ENCODE assay signal across 17 cellular contexts in the genomic region with DNA sequence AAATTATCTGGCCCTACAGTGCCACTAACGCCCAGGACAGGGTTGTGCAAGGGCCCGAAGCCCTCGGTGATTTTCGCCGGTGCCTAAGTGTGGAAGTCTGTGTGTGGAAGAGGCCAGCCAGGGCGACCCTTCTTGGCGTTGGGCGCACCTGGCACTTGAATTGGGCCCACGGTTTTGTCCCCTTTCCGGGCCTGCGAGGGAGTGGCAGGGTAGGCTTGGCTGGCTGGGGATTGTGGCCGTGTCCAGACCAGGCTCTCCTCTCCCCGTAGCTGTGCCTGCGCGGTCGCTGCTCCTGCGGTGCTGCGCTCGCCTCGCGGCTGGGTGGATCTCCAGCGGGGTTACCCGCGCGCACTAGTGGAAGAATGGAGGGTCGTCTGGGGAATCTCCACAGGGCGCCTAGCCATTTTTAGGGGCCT. TPM values are rescaled to one million over a fixed set of nuclear protein-coding genes. Genes with fewer than 3 reads are reported as not detected.
DNase-seq lines count a peak whose midpoint lies in the region; FAIRE-seq and TF ChIP-seq lines count a peak whose summit lies in the region.
"Had no signal": no experiment of that assay in that cellular context is flagged by ENCODE, and none has a peak within 500 bp of the region (broad histone marks: within the 10 kb centered on the region; RNA-seq: fewer than 3 reads in every experiment).

No MANE protein-coding gene starts in this region.

- H3K36me3 Mint-ChIP-seq in CD14-positive monocyte, result peaks cover 2 to 6% of the 10 kb centered on the region in 2 donors
- H3K36me3 Mint-ChIP-seq in activated CD4-positive, alpha-beta memory T cell treated with anti-CD3 and anti-CD28 coated beads, Interleukin-2, amount 10 ng/mL, durations not matched to agents 7 days and 5 days (ENCODE audit: low read depth), result no peaks in the 10 kb centered on the region
- H3K36me3 Mint-ChIP-seq: activated CD4-positive, alpha-beta memory T cell treated with anti-CD3 and anti-CD28 coated beads for 36 hours had no signal

- peak overlapping the region; percentile 47 to 79 for H3K4me3 Mint-ChIP-seq in CD14-positive monocyte
- H3K4me3 Mint-ChIP-seq in activated CD4-positive, alpha-beta memory T cell treated with anti-CD3 and anti-CD28 coated beads, Interleukin-2, amount 10 ng/mL, durations not matched to agents 7 days and 5 days, result no peak overlapping the region
- H3K4me3 Mint-ChIP-seq: activated CD4-positive, alpha-beta memory T cell treated with anti-CD3 and anti-CD28 coated beads for 36 hours had no signal

- TF ChIP-seq CTCF in CD14-positive monocyte (IDR thresholded peaks at IDR 0.05) (no peak), colonic mucosa (IDR thresholded peaks at IDR 0.05) (no peak), kidney (IDR thresholded peaks at IDR 0.05; ENCODE audit: borderline replicate concordance, extremely low read depth, insufficient read depth) (no peak)

- POLR2A ChIA-PET in activated CD4-positive, alpha-beta memory T cell treated with anti-CD3 and anti-CD28 coated beads, Interleukin-2, amount 10 ng/mL, durations not matched to agents 7 days and 5 days (lab: Charles Lee), result no interaction called here

- CTCF ChIA-PET in activated CD4-positive, alpha-beta memory T cell treated with anti-CD3 and anti-CD28 coated beads, Interleukin-2, amount 10 ng/mL, durations not matched to agents 7 days and 5 days (lab: Charles Lee), result no interaction called here

- H3K36me3 ChIP-seq in colonic mucosa, result no peaks in the 10 kb centered on the region
- H3K36me3 ChIP-seq in kidney (ENCODE audit: control insufficient read depth in 1 of 2, insufficient read depth in 2 of 2, low read length in 2 of 2), result no peaks in the 10 kb centered on the region
- H3K36me3 ChIP-seq in rectal smooth muscle tissue (ENCODE audit: control insufficient read depth, insufficient read depth, low read length), result no peaks in the 10 kb centered on the region
- H3K36me3 ChIP-seq: BLaER1, tibial nerve had no signal

- H3K4me1 Mint-ChIP-seq in CD14-positive monocyte, result peaks cover 25% of the 10 kb centered on the region
- H3K4me1 Mint-ChIP-seq in activated CD4-positive, alpha-beta memory T cell treated with anti-CD3 and anti-CD28 coated beads, Interleukin-2, amount 10 ng/mL, durations not matched to agents 7 days and 5 days, result peaks cover 8% of the 10 kb centered on the region

- H3K9ac ChIP-seq in colonic mucosa (ENCODE audit: low read depth in 2 of 2, low read length in 2 of 2), result no peak overlapping the region
- no peak overlapping the region for H3K9ac ChIP-seq in kidney (ENCODE audit: low read length in 2 of 2)
- no peak overlapping the region for H3K9ac ChIP-seq in rectal smooth muscle tissue (ENCODE audit: low read length)
- H3K9ac ChIP-seq: BLaER1 had no signal

- peaks cover 0 to 37% (median 19%) of the 10 kb centered on the region in 7 donors for H3K9me3 Mint-ChIP-seq in CD14-positive monocyte
- no peaks in the 10 kb centered on the region for H3K9me3 Mint-ChIP-seq in activated CD4-positive, alpha-beta memory T cell treated with anti-CD3 and anti-CD28 coated beads, Interleukin-2, amount 10 ng/mL, durations not matched to agents 7 days and 5 days
- H3K9me3 Mint-ChIP-seq: activated CD4-positive, alpha-beta memory T cell treated with anti-CD3 and anti-CD28 coated beads for 36 hours; neural crest cell had no signal

- peaks cover 87 to 93% (median 92%) of the 10 kb centered on the region in 3 donors for H3K27me3 Mint-ChIP-seq in CD14-positive monocyte (ENCODE audit: low read depth in 3 of 3)
- peaks cover 84% of the 10 kb centered on the region for H3K27me3 Mint-ChIP-seq in activated CD4-positive, alpha-beta memory T cell treated with anti-CD3 and anti-CD28 coated beads, Interleukin-2, amount 10 ng/mL, durations not matched to agents 7 days and 5 days

- intact Hi-C loops in CD14-positive monocyte (cut with micrococcal nuclease) (no loop called here), colonic mucosa (cut with DNase I) (no loop called here), kidney (cut with DNase I) (no loop called here)

- no peak for FAIRE-seq in kidney (lab: Jason Lieb, UNC)

- peaks cover 53% of the 10 kb centered on the region for H3K27me3 ChIP-seq in colonic mucosa
- H3K27me3 ChIP-seq in rectal smooth muscle tissue (ENCODE audit: control insufficient read depth, insufficient read depth, low read length), result peaks cover 41% of the 10 kb centered on the region

- H3K4me3 ChIP-seq in colonic mucosa (peak overlapping the region; percentile 23), kidney (ENCODE audit: low read length in 2 of 2) (peak overlapping the region in 1 of 2 donors; percentile 40), rectal smooth muscle tissue (ENCODE audit: low read length) (peak overlapping the region; percentile 47)
- H3K4me3 ChIP-seq: BLaER1 had no signal

- no peak overlapping the region for H3K27ac ChIP-seq in colonic mucosa
- no peak overlapping the region for H3K27ac ChIP-seq in kidney (ENCODE audit: low read depth in 2 of 2, low read length in 2 of 2)
- H3K27ac ChIP-seq in rectal smooth muscle tissue (ENCODE audit: low read depth, low read length), result no peak overlapping the region
- H3K27ac ChIP-seq: BLaER1, tibial nerve had no signal

- H3K9me3 ChIP-seq in colonic mucosa (no peaks in the 10 kb centered on the region), kidney (ENCODE audit: control insufficient read depth in 1 of 2, low read length in 2 of 2) (no peaks in the 10 kb centered on the region)
- H3K9me3 ChIP-seq: tibial nerve had no signal

- H3K4me1 ChIP-seq in colonic mucosa, result no peaks in the 10 kb centered on the region
- H3K4me1 ChIP-seq in kidney (ENCODE audit: control insufficient read depth in 1 of 2, insufficient read depth in 1 of 2, low read depth in 1 of 2, low read length in 2 of 2), result peaks cover 5 to 7% of the 10 kb centered on the region in 2 donors
- H3K4me1 ChIP-seq in rectal smooth muscle tissue (ENCODE audit: control insufficient read depth, insufficient read depth, low read length), result no peaks in the 10 kb centered on the region

- no peak overlapping the region for H3K27ac Mint-ChIP-seq in CD14-positive monocyte
- no peak overlapping the region for H3K27ac Mint-ChIP-seq in activated CD4-positive, alpha-beta memory T cell treated with anti-CD3 and anti-CD28 coated beads, Interleukin-2, amount 10 ng/mL, durations not matched to agents 7 days and 5 days
- H3K27ac Mint-ChIP-seq: activated CD4-positive, alpha-beta memory T cell treated with anti-CD3 and anti-CD28 coated beads for 36 hours had no signal

- no peak for DNase-seq in CD14-positive monocyte (ENCODE audit: low spot score)
- no peak for DNase-seq in colonic mucosa
- DNase-seq in kidney, result peak; percentile 66
- DNase-seq in activated CD4-positive, alpha-beta memory T cell treated with anti-CD3 and anti-CD28 coated beads, Interleukin-2, amount 10 ng/mL, durations not matched to agents 7 days and 5 days, result no peak
- DNase-seq in NCI-H510A treated with DMSO at 0.1 percent for 48 hours (lab: John Stamatoyannopoulos, UW), result no peak
- no peak for DNase-seq in CD1c-positive myeloid dendritic cell (ENCODE audit: extremely low spot score)
- no peak for DNase-seq in NCI-H526 (lab: John Stamatoyannopoulos, UW)
- DNase-seq: activated CD4-positive, alpha-beta memory T cell treated with anti-CD3 and anti-CD28 coated beads for 36 hours; activated naive CD4-positive, alpha-beta T cell treated with Interleukin-2 at 50 U/mL for 16 hours; GDM1; NCI-H187 treated with DMSO at 0.1 percent for 48 hours; T-helper 1 cell had no signal

RNA-seq across cellular contexts. Expression of gene EVX2, which starts 16.2 kb away (rescaled TPM):
- polyA plus RNA-seq in CD14-positive monocyte (not detected), kidney (ENCODE audit: insufficient read depth, low read depth, low replicate concordance) (not detected)
- total RNA-seq in colonic mucosa (not detected), kidney (not detected)
- total RNA-seq in activated CD4-positive, alpha-beta memory T cell treated with anti-CD3 and anti-CD28 coated beads, Interleukin-2, amount 10 ng/mL, durations not matched to agents 7 days and 5 days, result not detected
- total RNA-seq: activated CD4-positive, alpha-beta memory T cell treated with anti-CD3 and anti-CD28 coated beads for 36 hours; dermis microvascular lymphatic vessel endothelial cell; tibial nerve had no signal

RNA-seq across cellular contexts. Expression of gene HOXD13, which starts 24.9 kb away (rescaled TPM):
- polyA plus RNA-seq in CD14-positive monocyte, result not detected
- total RNA-seq in colonic mucosa, result under 1 TPM; 0.32 to 0.77 TPM
- not detected for total RNA-seq in kidney
- not detected for polyA plus RNA-seq in kidney (ENCODE audit: insufficient read depth, low read depth, low replicate concordance)
- total RNA-seq in activated CD4-positive, alpha-beta memory T cell treated with anti-CD3 and anti-CD28 coated beads, Interleukin-2, amount 10 ng/mL, durations not matched to agents 7 days and 5 days, result not detected
- total RNA-seq: activated CD4-positive, alpha-beta memory T cell treated with anti-CD3 and anti-CD28 coated beads for 36 hours; dermis microvascular lymphatic vessel endothelial cell; neural crest cell had no signal

RNA-seq across cellular contexts. Expression of gene HOXD12, which starts 32.0 kb away (rescaled TPM):
- polyA plus RNA-seq in CD14-positive monocyte (not detected), kidney (ENCODE audit: insufficient read depth, low read depth, low replicate concordance) (not detected)
- total RNA-seq in colonic mucosa (not detected), kidney (not detected)
- not detected for total RNA-seq in activated CD4-positive, alpha-beta memory T cell treated with anti-CD3 and anti-CD28 coated beads, Interleukin-2, amount 10 ng/mL, durations not matched to agents 7 days and 5 days
- total RNA-seq: activated CD4-positive, alpha-beta memory T cell treated with anti-CD3 and anti-CD28 coated beads for 36 hours; dermis microvascular lymphatic vessel endothelial cell; neural crest cell; tibial nerve had no signal

RNA-seq across cellular contexts. Expression of gene HOXD11, which starts 39.5 kb away (rescaled TPM):
- polyA plus RNA-seq in CD14-positive monocyte (not detected), kidney (ENCODE audit: insufficient read depth, low read depth, low replicate concordance) (5.8 TPM)
- total RNA-seq in colonic mucosa (1 to 10 TPM in 1 of 2 donors, under 1 TPM in 1; 0.25 to 1.6 TPM), kidney (15.9 TPM)
- total RNA-seq in activated CD4-positive, alpha-beta memory T cell treated with anti-CD3 and anti-CD28 coated beads, Interleukin-2, amount 10 ng/mL, durations not matched to agents 7 days and 5 days, result not detected
- total RNA-seq: activated CD4-positive, alpha-beta memory T cell treated with anti-CD3 and anti-CD28 coated beads for 36 hours; dermis microvascular lymphatic vessel endothelial cell; neural crest cell had no signal

RNA-seq across cellular contexts. Expression of gene HOXD10, which starts 49.0 kb away (rescaled TPM):
- polyA plus RNA-seq in CD14-positive monocyte, result not detected
- total RNA-seq in colonic mucosa, result 1 to 10 TPM in 1 of 2 donors, under 1 TPM in 1; 0.32 to 1.9 TPM
- 35.4 TPM for total RNA-seq in kidney
- polyA plus RNA-seq in kidney (ENCODE audit: insufficient read depth, low read depth, low replicate concordance), result 28.2 TPM
- total RNA-seq in activated CD4-positive, alpha-beta memory T cell treated with anti-CD3 and anti-CD28 coated beads, Interleukin-2, amount 10 ng/mL, durations not matched to agents 7 days and 5 days, result not detected
- total RNA-seq: activated CD4-positive, alpha-beta memory T cell treated with anti-CD3 and anti-CD28 coated beads for 36 hours; neural crest cell had no signal
